Comparison of ENCODE assay signal across 8 cellular contexts in genomic region chr4:26583538-26583864, GRCh38.
DNase-seq lines count a peak whose midpoint lies in the region; ATAC-seq and TF ChIP-seq lines count a peak whose summit lies in the region.

No MANE protein-coding gene starts in this region.

- no peaks in the 10 kb centered on the region for H3K9me3 Mint-ChIP-seq in activated T-cell treated with anti-CD3 and anti-CD28 coated beads, Interleukin-2, amount 50 U/mL, for 24 hours

- ATAC-seq in HG02840 (IDR thresholded peaks at IDR 0.05; ENCODE audit: low FRiP score, unreplicated experiment): peak; percentile 63

- no peaks in the 10 kb centered on the region for H3K27me3 Mint-ChIP-seq in activated T-cell treated with anti-CD3 and anti-CD28 coated beads, Interleukin-2, amount 50 U/mL, for 24 hours

- peak overlapping the region; percentile 97 for H3K4me3 Mint-ChIP-seq in activated T-cell treated with anti-CD3 and anti-CD28 coated beads, Interleukin-2, amount 50 U/mL, for 24 hours

- peaks cover 6% of the 10 kb centered on the region for H3K36me3 Mint-ChIP-seq in activated T-cell treated with anti-CD3 and anti-CD28 coated beads, Interleukin-2, amount 50 U/mL, for 24 hours (ENCODE audit: low read depth)

- TF ChIP-seq CTCF in choroid plexus epithelial cell (conservative IDR thresholded peaks at IDR 0.05; ENCODE audit: low read depth, low read length): no peak

- peak overlapping the region; percentile 95 for H3K27ac Mint-ChIP-seq in activated T-cell treated with anti-CD3 and anti-CD28 coated beads, Interleukin-2, amount 50 U/mL, for 24 hours

- H3K4me1 Mint-ChIP-seq in activated T-cell treated with anti-CD3 and anti-CD28 coated beads, Interleukin-2, amount 50 U/mL, for 24 hours (ENCODE audit: low read depth): peaks cover 24% of the 10 kb centered on the region

- H3K4me3 ChIP-seq in choroid plexus epithelial cell (ENCODE audit: low read depth, low read length): peak overlapping the region; percentile 89

- DNase-seq in activated T-cell treated with anti-CD3 and anti-CD28 coated beads, Interleukin-2, amount 50 U/mL, for 24 hours: no peak
- no peak for DNase-seq in activated T-cell treated with anti-CD3 and anti-CD28 coated beads, Interleukin-2, amount 50 U/mL, for 1 hour
- DNase-seq in NCI-H345 treated with DMSO at 0.1 percent for 48 hours (lab: John Stamatoyannopoulos, UW; ENCODE audit: unreplicated experiment) (peak; percentile 77), choroid plexus epithelial cell (ENCODE audit: low read depth) (no peak), middle frontal gyrus (ENCODE audit: extremely low spot score, low spot score) (peak; percentile 6), GOT3 (lab: John Stamatoyannopoulos, UW) (no peak), activated gamma-delta T cell (lab: John Stamatoyannopoulos, UW) (no peak)

Comparison
In these comparisons a context has a peak if more than half of its experiments do, and no peak if none do; other contexts are left out.
1. DNase-seq: peak in NCI-H345 treated with DMSO at 0.1 percent for 48 hours (single experiment) and middle frontal gyrus (single experiment); none in activated T-cell treated with anti-CD3 and anti-CD28 coated beads, Interleukin-2, amount 50 U/mL, for 24 hours (single experiment), activated T-cell treated with anti-CD3 and anti-CD28 coated beads, Interleukin-2, amount 50 U/mL, for 1 hour (single experiment), choroid plexus epithelial cell (single experiment), GOT3 (single experiment) and activated gamma-delta T cell (single experiment).